In genomic region chr12:68791897-68792481, GRCh38 we compare ENCODE assay signal across 21 cellular contexts. TPM values are rescaled to one million over a fixed set of nuclear protein-coding genes. Genes with fewer than 3 reads are reported as not detected.
DNase-seq lines count a peak whose midpoint lies in the region; ATAC-seq and TF ChIP-seq lines count a peak whose summit lies in the region.
"Had no signal": no experiment of that assay in that cellular context is flagged by ENCODE, and none has a peak within 500 bp of the region (broad histone marks: within the 10 kb centered on the region; RNA-seq: fewer than 3 reads in every experiment).

No MANE protein-coding gene starts in this region.

- intact Hi-C loops in OCI-LY7 (cut with micrococcal nuclease; ENCODE audit: unreplicated experiment) = no loop called here

- no peak for TF ChIP-seq CTCF in OCI-LY7 (conservative IDR thresholded peaks at IDR 0.05; ENCODE audit: low read length)
- no peak for TF ChIP-seq CTCF in VCaP (conservative IDR thresholded peaks at IDR 0.05)
- no peak for TF ChIP-seq CTCF in coronary artery (IDR thresholded peaks at IDR 0.05)

- H3K79me2 ChIP-seq in OCI-LY7 (ENCODE audit: insufficient read depth, low read depth, low read length) = no peaks in the 10 kb centered on the region

- no peak for ATAC-seq in activated CD8-positive, alpha-beta memory T cell treated with anti-CD3 and anti-CD28 coated beads, Interleukin-2, amount 10 ng/mL, durations not matched to agents 7 days and 5 days
- ATAC-seq: CD8-positive, alpha-beta T cell had no signal

- CTCF ChIA-PET in activated CD8-positive, alpha-beta memory T cell treated with anti-CD3 and anti-CD28 coated beads, Interleukin-2, amount 10 ng/mL, durations not matched to agents 7 days and 5 days (lab: Charles Lee) = interaction anchor here (0.6 kb wide), 1 partner anchor 160 kb away, joined by 3 read pairs; no protein-coding TSS in a partner anchor
- CTCF ChIA-PET in OCI-LY7 (lab: Charles Lee; ENCODE audit: unreplicated experiment) = no interaction called here

- H3K9me3 ChIP-seq in OCI-LY7 (ENCODE audit: low read length) = no peaks in the 10 kb centered on the region
- H3K9me3 ChIP-seq: BLaER1, Caco-2, HAP-1 had no signal

- H3K4me3 Mint-ChIP-seq in activated CD8-positive, alpha-beta memory T cell treated with anti-CD3 and anti-CD28 coated beads, Interleukin-2, amount 10 ng/mL, durations not matched to agents 7 days and 5 days = no peak overlapping the region
- H3K4me3 Mint-ChIP-seq: B cell; CD8-positive, alpha-beta T cell; HFFc6 had no signal

- H3K4me2 ChIP-seq in OCI-LY7 (ENCODE audit: low read length) = peak overlapping the region; percentile 43; the same call in 1 of the 2 replicates
- H3K4me2 ChIP-seq: BLaER1 had no signal

- H4K20me1 ChIP-seq in OCI-LY7 (ENCODE audit: insufficient read depth, low read length) = no peaks in the 10 kb centered on the region
- H4K20me1 ChIP-seq: BLaER1 had no signal

- peaks cover 76% of the 10 kb centered on the region for H3K4me1 ChIP-seq in OCI-LY7 (ENCODE audit: insufficient read depth, low read length, poor library complexity, severe bottlenecking)
- H3K4me1 ChIP-seq: HAP-1 had no signal

- POLR2A ChIA-PET in OCI-LY7 (lab: Charles Lee) = interaction anchor here (0.7 to 4.8 kb wide), 4 partner anchors 10 to 17 kb away, joined by 3 to 28 read pairs (median 3); partner anchors contain the start of gene MDM2

- no peaks in the 10 kb centered on the region for H3K9me3 Mint-ChIP-seq in activated CD8-positive, alpha-beta memory T cell treated with anti-CD3 and anti-CD28 coated beads, Interleukin-2, amount 10 ng/mL, durations not matched to agents 7 days and 5 days (ENCODE audit: low read depth)
- H3K9me3 Mint-ChIP-seq: CD8-positive, alpha-beta T cell; HFFc6 had no signal

- peak overlapping the region; percentile 76 for H3K27ac ChIP-seq in OCI-LY7 (ENCODE audit: low read depth, low read length, poor library complexity, severe bottlenecking)
- H3K27ac ChIP-seq in VCaP = peak overlapping the region; percentile 1; the same call in 1 of the 2 replicates
- H3K27ac ChIP-seq in coronary artery = no peak overlapping the region
- H3K27ac ChIP-seq: 22Rv1, BLaER1, C4-2B had no signal

- DNase-seq in activated CD8-positive, alpha-beta memory T cell treated with anti-CD3 and anti-CD28 coated beads for 24 hours = peak; percentile 40
- DNase-seq in activated CD8-positive, alpha-beta memory T cell treated with anti-CD3 and anti-CD28 coated beads, Interleukin-2, amount 10 ng/mL, durations not matched to agents 7 days and 5 days = no peak
- no peak for DNase-seq in OCI-LY7 (ENCODE audit: low spot score)
- peak; percentile 18 for DNase-seq in ureter (ENCODE audit: low spot score)
- DNase-seq in coronary artery (ENCODE audit: low spot score) = no peak
- DNase-seq in epidermal melanocyte (ENCODE audit: insufficient read length, low spot score) = no peak
- DNase-seq in MV-4-11 (lab: John Stamatoyannopoulos, UW) = no peak
- DNase-seq: Caco-2; CD4-positive, CD25-positive, alpha-beta regulatory T cell; CD8-positive, alpha-beta T cell; DMS153; DND-41; GF-D8; GOT3; HFFc6 had no signal

- no TSS peak for BruUV-seq in OCI-LY7 (replicated peaks; lab: Mats Ljungman, UMichigan)

- H3K27ac Mint-ChIP-seq in activated CD8-positive, alpha-beta memory T cell treated with anti-CD3 and anti-CD28 coated beads, Interleukin-2, amount 10 ng/mL, durations not matched to agents 7 days and 5 days = no peak overlapping the region
- H3K27ac Mint-ChIP-seq: B cell; CD4-positive, CD25-positive, alpha-beta regulatory T cell; CD8-positive, alpha-beta T cell; HFFc6 had no signal

- H3K4me3 ChIP-seq in OCI-LY7 (ENCODE audit: low read depth, low read length, poor library complexity, severe bottlenecking) = no peak overlapping the region
- no peak overlapping the region for H3K4me3 ChIP-seq in coronary artery
- H3K4me3 ChIP-seq: BLaER1, HAP-1 had no signal

- no peaks in the 10 kb centered on the region for H3K9me2 ChIP-seq in OCI-LY7 (ENCODE audit: insufficient read depth, low read length)

- 0 out of 2 replicates have a peak overlapping the region, but pooled peaks have one; percentile 19 for H2AFZ ChIP-seq in OCI-LY7 (ENCODE audit: low read length)

- H3K36me3 ChIP-seq in OCI-LY7 (ENCODE audit: insufficient read depth, low read length) = no peaks in the 10 kb centered on the region; the same call in 1 of the 2 replicates
- H3K36me3 ChIP-seq: HAP-1 had no signal

- peaks cover 7% of the 10 kb centered on the region for H3K4me1 Mint-ChIP-seq in activated CD8-positive, alpha-beta memory T cell treated with anti-CD3 and anti-CD28 coated beads, Interleukin-2, amount 10 ng/mL, durations not matched to agents 7 days and 5 days

- no peaks in the 10 kb centered on the region for H3K27me3 Mint-ChIP-seq in activated CD8-positive, alpha-beta memory T cell treated with anti-CD3 and anti-CD28 coated beads, Interleukin-2, amount 10 ng/mL, durations not matched to agents 7 days and 5 days
- H3K27me3 Mint-ChIP-seq: B cell; CD4-positive, CD25-positive, alpha-beta regulatory T cell had no signal

- H3K36me3 Mint-ChIP-seq in activated CD8-positive, alpha-beta memory T cell treated with anti-CD3 and anti-CD28 coated beads, Interleukin-2, amount 10 ng/mL, durations not matched to agents 7 days and 5 days = no peaks in the 10 kb centered on the region
- H3K36me3 Mint-ChIP-seq: CD4-positive, CD25-positive, alpha-beta regulatory T cell; CD8-positive, alpha-beta T cell had no signal

RNA-seq across cellular contexts. Expression of gene MDM2, which starts 16.0 kb away (rescaled TPM):
- total RNA-seq in activated CD8-positive, alpha-beta memory T cell treated with anti-CD3 and anti-CD28 coated beads, Interleukin-2, amount 10 ng/mL, durations not matched to agents 7 days and 5 days = 100 to 1,000 TPM; 235 to 253 TPM
- 143 and 229 TPM in 2 replicates for total RNA-seq in OCI-LY7 (2014; rRNA removed; shearing (Covaris generic))
- total RNA-seq in OCI-LY7 (2022) (318 and 366 TPM in 2 replicates), ureter (140 TPM)

RNA-seq across cellular contexts. Expression of gene SLC35E3, which starts 46.0 kb away (rescaled TPM):
- total RNA-seq in activated CD8-positive, alpha-beta memory T cell treated with anti-CD3 and anti-CD28 coated beads, Interleukin-2, amount 10 ng/mL, durations not matched to agents 7 days and 5 days = 10 to 100 TPM; 10.3 to 10.8 TPM
- 24.6 and 26.6 TPM in 2 replicates for total RNA-seq in OCI-LY7 (2014; rRNA removed; shearing (Covaris generic))
- total RNA-seq in OCI-LY7 (2022) = 39.1 and 66.6 TPM in 2 replicates
- total RNA-seq in ureter = 13.4 TPM

Comparison
In these comparisons a context has a peak if more than half of its experiments do, and no peak if none do; other contexts are left out.
1. DNase-seq: peak in activated CD8-positive, alpha-beta memory T cell treated with anti-CD3 and anti-CD28 coated beads for 24 hours (single experiment) and ureter (single experiment); none in activated CD8-positive, alpha-beta memory T cell treated with anti-CD3 and anti-CD28 coated beads, Interleukin-2, amount 10 ng/mL, durations not matched to agents 7 days and 5 days (single experiment), OCI-LY7 (single experiment), coronary artery (single experiment), epidermal melanocyte (single experiment) and MV-4-11 (single experiment).
2. H3K27ac ChIP-seq: peak in OCI-LY7 (single experiment) and VCaP (single experiment); none in coronary artery (0 of 2).